In the genomic region with DNA sequence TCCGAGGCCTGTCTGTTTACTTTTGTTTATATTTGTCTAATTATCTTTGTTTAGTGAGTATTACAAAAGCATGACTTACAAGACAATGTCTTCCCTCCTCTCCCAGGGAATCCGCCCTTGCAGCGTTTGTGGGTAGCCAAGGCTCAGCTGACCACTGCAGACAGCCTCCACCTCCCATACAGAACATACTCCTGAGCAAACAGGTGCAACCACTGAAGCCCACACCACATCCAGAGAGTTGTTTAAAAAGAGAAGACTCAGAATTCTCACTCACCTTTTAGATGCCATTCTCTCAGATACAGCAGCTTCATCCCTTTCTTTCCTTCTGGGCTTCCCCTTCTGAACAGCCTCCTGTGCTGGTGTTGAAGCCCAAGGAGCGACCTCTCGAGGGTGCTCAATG, we compare ENCODE assay signal across 18 cellular contexts.
"Had no signal": no experiment of that assay in that cellular context is flagged by ENCODE, and none has a peak within 500 bp of the region (broad histone marks: within the 10 kb centered on the region; RNA-seq: fewer than 3 reads in every experiment).

No MANE protein-coding gene starts in this region.

- H3K27ac Mint-ChIP-seq: activated B cell treated with CpG ODN at 0.5 μM for 24 hours; activated CD4-positive, alpha-beta T cell treated with anti-CD3 and anti-CD28 coated beads, Interleukin-2, amount 10 ng/mL, durations not matched to agents 24 days and 14 days; activated CD8-positive, alpha-beta memory T cell treated with anti-CD3 and anti-CD28 coated beads, Interleukin-2, amount 10 ng/mL, durations not matched to agents 7 days and 5 days; activated naive CD4-positive, alpha-beta T cell treated with anti-CD3 and anti-CD28 coated beads, Interleukin-2, amount 50 U/mL, for 72 hours; activated T-cell treated with anti-CD3 and anti-CD28 coated beads, Interleukin-2, amount 50 U/mL, for 24 hours; T-helper 17 cell had no signal

- H3K9me3 Mint-ChIP-seq: activated B cell treated with CpG ODN at 0.5 μM for 24 hours; activated CD4-positive, alpha-beta T cell treated with anti-CD3 and anti-CD28 coated beads, Interleukin-2, amount 10 ng/mL, durations not matched to agents 24 days and 14 days; activated naive CD4-positive, alpha-beta T cell treated with anti-CD3 and anti-CD28 coated beads, Interleukin-2, amount 50 U/mL, for 72 hours; activated T-cell treated with anti-CD3 and anti-CD28 coated beads, Interleukin-2, amount 50 U/mL, for 24 hours; central memory CD8-positive, alpha-beta T cell had no signal

- H3K4me3 ChIP-seq: MG63, Peyer's patch had no signal

- H3K27me3 ChIP-seq: MG63, Peyer's patch had no signal

- H3K4me3 Mint-ChIP-seq: activated B cell treated with CpG ODN at 0.5 μM for 24 hours; activated CD4-positive, alpha-beta T cell treated with anti-CD3 and anti-CD28 coated beads, Interleukin-2, amount 10 ng/mL, durations not matched to agents 24 days and 14 days; activated CD8-positive, alpha-beta memory T cell treated with anti-CD3 and anti-CD28 coated beads, Interleukin-2, amount 10 ng/mL, durations not matched to agents 7 days and 5 days; activated T-cell treated with anti-CD3 and anti-CD28 coated beads, Interleukin-2, amount 50 U/mL, for 24 hours; central memory CD8-positive, alpha-beta T cell; T-helper 17 cell had no signal

- H3K36me3 ChIP-seq: MG63, Peyer's patch had no signal

- H3K9ac ChIP-seq: KMS-11 had no signal

- H3K4me1 Mint-ChIP-seq: activated B cell treated with CpG ODN at 0.5 μM for 24 hours; activated CD4-positive, alpha-beta T cell treated with anti-CD3 and anti-CD28 coated beads, Interleukin-2, amount 10 ng/mL, durations not matched to agents 24 days and 14 days; activated CD8-positive, alpha-beta memory T cell treated with anti-CD3 and anti-CD28 coated beads, Interleukin-2, amount 10 ng/mL, durations not matched to agents 7 days and 5 days; central memory CD8-positive, alpha-beta T cell; T-helper 17 cell had no signal

- ATAC-seq: activated CD8-positive, alpha-beta memory T cell treated with anti-CD3 and anti-CD28 coated beads, Interleukin-2, amount 10 ng/mL, durations not matched to agents 7 days and 5 days; T-helper 17 cell had no signal

- H3K9me3 ChIP-seq: MG63, Peyer's patch had no signal

- DNase-seq: activated B cell treated with CpG ODN at 0.5 μM for 24 hours; activated CD4-positive, alpha-beta T cell treated with anti-CD3 and anti-CD28 coated beads for 1 hour; activated CD4-positive, alpha-beta T cell treated with anti-CD3 and anti-CD28 coated beads, Interleukin-2, amount 10 ng/mL, durations not matched to agents 24 days and 14 days; activated CD8-positive, alpha-beta memory T cell treated with anti-CD3 and anti-CD28 coated beads, Interleukin-2, amount 10 ng/mL, durations not matched to agents 7 days and 5 days; activated effector memory CD4-positive, alpha-beta T cell treated with anti-CD3 and anti-CD28 coated beads, Interleukin-2, amount 50 U/mL, for 16 hours; activated naive CD4-positive, alpha-beta T cell treated with Interleukin-2 at 50 U/mL for 16 hours; activated T-cell treated with anti-CD3 and anti-CD28 coated beads, Interleukin-2, amount 50 U/mL, for 24 hours; MG63; MV-4-11; NCI-H1436; NCI-H1694 treated with DMSO at 0.1 percent for 48 hours; SHP77 treated with DMSO at 0.1 percent for 48 hours; T-helper 17 cell; T-helper 9 cell had no signal

- H3K27ac ChIP-seq: KMS-11, Peyer's patch had no signal

- H3K36me3 Mint-ChIP-seq: activated CD8-positive, alpha-beta memory T cell treated with anti-CD3 and anti-CD28 coated beads, Interleukin-2, amount 10 ng/mL, durations not matched to agents 7 days and 5 days; activated naive CD4-positive, alpha-beta T cell treated with anti-CD3 and anti-CD28 coated beads, Interleukin-2, amount 50 U/mL, for 72 hours had no signal
